In genomic region chr7:27171636-27172387, GRCh38 we compare ENCODE assay signal across 8 cellular contexts. TPM values are rescaled to one million over a fixed set of nuclear protein-coding genes. Genes with fewer than 3 reads are reported as not detected.
DNase-seq lines count a peak whose midpoint lies in the region; ATAC-seq and TF ChIP-seq lines count a peak whose summit lies in the region.

No MANE protein-coding gene starts in this region.

- H3K79me2 ChIP-seq in hepatocyte = peaks cover 99% of the 10 kb centered on the region

- ATAC-seq in activated naive CD4-positive, alpha-beta T cell treated with anti-CD3 and anti-CD28 coated beads, Interleukin-2, amount 50 U/mL, for 72 hours = no peak
- no peak for ATAC-seq in GM21390 (IDR thresholded peaks at IDR 0.05; ENCODE audit: unreplicated experiment)

- peak overlapping the region; percentile 34 for H3K4me3 ChIP-seq in hepatocyte

- 11% methylated on average over 30 of the region's 30 CpGs for WGBS in hepatocyte (ENCODE audit: low lambda C conversion rate, missing lambda C conversion rate)

- peak overlapping the region; percentile 96 for H3K4me2 ChIP-seq in hepatocyte

- H3K4me1 Mint-ChIP-seq in activated naive CD4-positive, alpha-beta T cell treated with anti-CD3 and anti-CD28 coated beads for 36 hours (ENCODE audit: low read depth) = peaks cover 28% of the 10 kb centered on the region

- H3K27ac Mint-ChIP-seq in activated naive CD4-positive, alpha-beta T cell treated with anti-CD3 and anti-CD28 coated beads for 36 hours = no peak overlapping the region
- peak overlapping the region in 1 of 2 donors; percentile 94 for H3K27ac Mint-ChIP-seq in activated naive CD4-positive, alpha-beta T cell treated with anti-CD3 and anti-CD28 coated beads, Interleukin-2, amount 50 U/mL, for 72 hours

- CTCF ChIA-PET in activated naive CD4-positive, alpha-beta T cell treated with anti-CD3 and anti-CD28 coated beads for 36 hours (lab: Charles Lee) = interaction anchor here (0.8 to 1.5 kb wide), 3 partner anchors 8 to 17 kb away, joined by 3 to 8 read pairs (median 4); no protein-coding TSS in a partner anchor

- peak overlapping the region; percentile 96 for H3K27ac ChIP-seq in hepatocyte

- H4K20me1 ChIP-seq in hepatocyte (ENCODE audit: insufficient read depth, poor library complexity, severe bottlenecking) = peaks cover 16% of the 10 kb centered on the region

- peaks cover 100% of the 10 kb centered on the region for H3K27me3 ChIP-seq in hepatocyte

- DNase-seq in activated naive CD4-positive, alpha-beta T cell treated with anti-CD3 and anti-CD28 coated beads for 36 hours = peak; percentile 23
- DNase-seq in activated naive CD4-positive, alpha-beta T cell treated with anti-CD3 and anti-CD28 coated beads, Interleukin-2, amount 50 U/mL, for 72 hours (ENCODE audit: low spot score in 2 of 2) = no peak
- DNase-seq in SK-N-DZ (ENCODE audit: low spot score) (peak; percentile 30), hepatocyte (ENCODE audit: low spot score) (no peak), ureter (ENCODE audit: low spot score) (peak; percentile 41), CD1c-positive myeloid dendritic cell (ENCODE audit: extremely low spot score) (no peak), H4 (ENCODE audit: low spot score) (no peak)

- intact Hi-C loops in activated naive CD4-positive, alpha-beta T cell treated with anti-CD3 and anti-CD28 coated beads for 36 hours (cut with micrococcal nuclease) = loop anchor here (5.0 kb wide), 1 partner anchor 70 kb away; the partner anchor contains the start of gene EVX1

- no peaks in the 10 kb centered on the region for H3K9me3 Mint-ChIP-seq in activated naive CD4-positive, alpha-beta T cell treated with anti-CD3 and anti-CD28 coated beads for 36 hours
- H3K9me3 Mint-ChIP-seq in activated naive CD4-positive, alpha-beta T cell treated with anti-CD3 and anti-CD28 coated beads, Interleukin-2, amount 50 U/mL, for 72 hours = no peaks in the 10 kb centered on the region

- peaks cover 71% of the 10 kb centered on the region for H3K27me3 Mint-ChIP-seq in activated naive CD4-positive, alpha-beta T cell treated with anti-CD3 and anti-CD28 coated beads for 36 hours (ENCODE audit: low read depth)

- H3K9me3 ChIP-seq in hepatocyte (ENCODE audit: low read depth) = no peaks in the 10 kb centered on the region

- no peaks in the 10 kb centered on the region for H3K9me2 ChIP-seq in hepatocyte (replicated peaks; ENCODE audit: insufficient read depth)

- no peaks in the 10 kb centered on the region for H3K36me3 Mint-ChIP-seq in activated naive CD4-positive, alpha-beta T cell treated with anti-CD3 and anti-CD28 coated beads for 36 hours (ENCODE audit: low read depth)
- H3K36me3 Mint-ChIP-seq in activated naive CD4-positive, alpha-beta T cell treated with anti-CD3 and anti-CD28 coated beads, Interleukin-2, amount 50 U/mL, for 72 hours = peaks cover 0 to 19% of the 10 kb centered on the region in 2 donors

- TF ChIP-seq CTCF in hepatocyte (IDR thresholded peaks at IDR 0.05; ENCODE audit: poor library complexity) = no peak

- no peaks in the 10 kb centered on the region for H3K36me3 ChIP-seq in hepatocyte (replicated peaks; ENCODE audit: insufficient read depth, low read depth)

- H2AFZ ChIP-seq in hepatocyte = no peak overlapping the region

- peak overlapping the region; percentile 19 for H3K4me3 Mint-ChIP-seq in activated naive CD4-positive, alpha-beta T cell treated with anti-CD3 and anti-CD28 coated beads for 36 hours

- H3K4me1 ChIP-seq in hepatocyte (ENCODE audit: insufficient read depth) = peaks cover 14% of the 10 kb centered on the region

RNA-seq across cellular contexts. Expression of gene HOXA10, which starts 2.3 kb away (rescaled TPM):
- total RNA-seq in activated naive CD4-positive, alpha-beta T cell treated with anti-CD3 and anti-CD28 coated beads for 36 hours = not detected
- not detected for total RNA-seq in activated naive CD4-positive, alpha-beta T cell treated with anti-CD3 and anti-CD28 coated beads, Interleukin-2, amount 50 U/mL, for 72 hours
- polyA plus RNA-seq in SK-N-DZ (2014; cell fraction: cytosol; rRNA removed) = not detected in 2 replicates
- not detected in 2 replicates for polyA plus RNA-seq in SK-N-DZ (2014; cell fraction: nucleus; rRNA removed)
- total RNA-seq in hepatocyte (9.9 and 15.1 TPM in 2 replicates), ureter (15.3 TPM)
- polyA plus RNA-seq in hepatocyte = 7.7 and 8.1 TPM in 2 replicates
- 2.0 and 6.1 TPM in 2 replicates for total RNA-seq in H4 (2014; rRNA removed; shearing (Covaris generic))

RNA-seq across cellular contexts. Expression of gene HOXA9, which starts 6.5 kb away (rescaled TPM):
- total RNA-seq in activated naive CD4-positive, alpha-beta T cell treated with anti-CD3 and anti-CD28 coated beads for 36 hours = not detected
- not detected for total RNA-seq in activated naive CD4-positive, alpha-beta T cell treated with anti-CD3 and anti-CD28 coated beads, Interleukin-2, amount 50 U/mL, for 72 hours
- 0.16 TPM in 1 of 2 replicates, not detected in the other for polyA plus RNA-seq in SK-N-DZ (2014; cell fraction: cytosol; rRNA removed)
- polyA plus RNA-seq in SK-N-DZ (2014; cell fraction: nucleus; rRNA removed) = not detected in 2 replicates
- 3.6 and 5.9 TPM in 2 replicates for total RNA-seq in hepatocyte
- 3.5 and 4.4 TPM in 2 replicates for polyA plus RNA-seq in hepatocyte
- total RNA-seq in ureter = 7.4 TPM
- 0.17 and 0.18 TPM in 2 replicates for total RNA-seq in H4 (2014; rRNA removed; shearing (Covaris generic))

RNA-seq across cellular contexts. Expression of gene HOXA11, which starts 13.2 kb away (rescaled TPM):
- total RNA-seq in activated naive CD4-positive, alpha-beta T cell treated with anti-CD3 and anti-CD28 coated beads for 36 hours = not detected
- total RNA-seq in activated naive CD4-positive, alpha-beta T cell treated with anti-CD3 and anti-CD28 coated beads, Interleukin-2, amount 50 U/mL, for 72 hours = not detected
- not detected in 2 replicates for polyA plus RNA-seq in SK-N-DZ (2014; cell fraction: cytosol; rRNA removed)
- polyA plus RNA-seq in SK-N-DZ (2014; cell fraction: nucleus; rRNA removed) = not detected in 2 replicates
- total RNA-seq in hepatocyte = 6.4 and 9.6 TPM in 2 replicates
- 5.4 and 7.6 TPM in 2 replicates for polyA plus RNA-seq in hepatocyte
- 16.6 TPM for total RNA-seq in ureter
- 0.27 and 0.52 TPM in 2 replicates for total RNA-seq in H4 (2014; rRNA removed; shearing (Covaris generic))

RNA-seq across cellular contexts. Expression of gene HOXA7, which starts 15.3 kb away (rescaled TPM):
- not detected for total RNA-seq in activated naive CD4-positive, alpha-beta T cell treated with anti-CD3 and anti-CD28 coated beads for 36 hours
- total RNA-seq in activated naive CD4-positive, alpha-beta T cell treated with anti-CD3 and anti-CD28 coated beads, Interleukin-2, amount 50 U/mL, for 72 hours = not detected
- not detected in 2 replicates for polyA plus RNA-seq in SK-N-DZ (2014; cell fraction: cytosol; rRNA removed)
- not detected in 2 replicates for polyA plus RNA-seq in SK-N-DZ (2014; cell fraction: nucleus; rRNA removed)
- total RNA-seq in hepatocyte (0.32 and 0.83 TPM in 2 replicates), ureter (6.3 TPM)
- 1.0 TPM in 1 of 2 replicates, not detected in the other for polyA plus RNA-seq in hepatocyte
- 2.0 and 2.2 TPM in 2 replicates for total RNA-seq in H4 (2014; rRNA removed; shearing (Covaris generic))

RNA-seq across cellular contexts. Expression of gene HOXA3, which starts 19.4 kb away (rescaled TPM):
- not detected for total RNA-seq in activated naive CD4-positive, alpha-beta T cell treated with anti-CD3 and anti-CD28 coated beads for 36 hours
- total RNA-seq in activated naive CD4-positive, alpha-beta T cell treated with anti-CD3 and anti-CD28 coated beads, Interleukin-2, amount 50 U/mL, for 72 hours = not detected
- polyA plus RNA-seq in SK-N-DZ (2014; cell fraction: cytosol; rRNA removed) = not detected in 2 replicates
- polyA plus RNA-seq in SK-N-DZ (2014; cell fraction: nucleus; rRNA removed) = not detected in 2 replicates
- total RNA-seq in hepatocyte = 0.83 and 3.0 TPM in 2 replicates
- polyA plus RNA-seq in hepatocyte = 4.1 and 4.5 TPM in 2 replicates
- total RNA-seq in ureter = 16.0 TPM
- total RNA-seq in H4 (2014; rRNA removed; shearing (Covaris generic)) = 1.1 and 5.5 TPM in 2 replicates

Comparison
In these comparisons a context has a peak if more than half of its experiments do, and no peak if none do; other contexts are left out.
1. DNase-seq: peak in activated naive CD4-positive, alpha-beta T cell treated with anti-CD3 and anti-CD28 coated beads for 36 hours (single experiment), SK-N-DZ (single experiment) and ureter (single experiment); none in activated naive CD4-positive, alpha-beta T cell treated with anti-CD3 and anti-CD28 coated beads, Interleukin-2, amount 50 U/mL, for 72 hours (0 of 2), hepatocyte (single experiment), CD1c-positive myeloid dendritic cell (single experiment) and H4 (single experiment).